Comparison of ENCODE assay signal across 12 cellular contexts in the genomic region with DNA sequence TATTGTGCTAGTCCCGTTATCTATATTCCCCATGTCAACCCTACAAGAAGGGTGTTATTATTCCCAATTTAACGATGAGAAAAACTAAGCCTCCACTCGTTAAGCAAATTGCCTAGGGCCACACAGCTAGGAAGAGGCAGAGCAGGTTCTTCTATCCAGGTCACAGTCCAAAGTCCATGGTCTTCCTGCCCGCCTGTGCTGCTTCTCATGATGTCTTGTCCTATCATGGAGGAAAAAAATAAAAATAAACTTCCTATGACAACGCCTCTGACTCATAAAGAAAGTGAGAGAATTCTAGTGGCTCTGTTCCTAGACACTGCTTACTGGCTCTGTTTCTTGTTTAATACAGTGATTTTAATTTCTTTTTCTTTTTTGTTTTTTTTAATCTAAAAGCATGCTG. TPM values are rescaled to one million over a fixed set of nuclear protein-coding genes. Genes with fewer than 3 reads are reported as not detected.
DNase-seq lines count a peak whose midpoint lies in the region; ATAC-seq and TF ChIP-seq lines count a peak whose summit lies in the region.
"Had no signal": no experiment of that assay in that cellular context is flagged by ENCODE, and none has a peak within 500 bp of the region (broad histone marks: within the 10 kb centered on the region; RNA-seq: fewer than 3 reads in every experiment).

No MANE protein-coding gene starts in this region.

- CTCF ChIA-PET in SK-N-SH (lab: Yijun Ruan, JAX): interaction anchor here (0.9 to 4.7 kb wide), 2 partner anchors 15 to 106 kb away, joined by 3 to 19 read pairs; no protein-coding TSS in a partner anchor
- CTCF ChIA-PET in activated naive CD4-positive, alpha-beta T cell treated with anti-CD3 and anti-CD28 coated beads, Interleukin-2, amount 10 ng/mL, durations not matched to agents 7 days and 5 days (lab: Charles Lee): interaction anchor here (0.7 to 1.6 kb wide), 2 partner anchors 11 to 39 kb away, joined by 3 to 5 read pairs; no protein-coding TSS in a partner anchor

- no peaks in the 10 kb centered on the region for H3K79me2 ChIP-seq in SK-N-SH (ENCODE audit: insufficient read depth)

- no peaks in the 10 kb centered on the region; a peak in 2 of 4 replicates for H3K4me1 ChIP-seq in SK-N-SH (ENCODE audit: control insufficient read depth in 1 of 2, insufficient read depth in 2 of 2, low read depth in 1 of 2, low read length in 1 of 2)
- peaks cover 0 to 55% (median 10%) of the 10 kb centered on the region in 4 donors for H3K4me1 ChIP-seq in tibial nerve

- ATAC-seq in SK-N-SH treated with all-trans-retinoic acid at 6 μM for 48 hours: peak; percentile 65

- H3K27ac Mint-ChIP-seq in activated naive CD4-positive, alpha-beta T cell treated with anti-CD3 and anti-CD28 coated beads, Interleukin-2, amount 10 ng/mL, durations not matched to agents 7 days and 5 days: no peak overlapping the region
- H3K27ac Mint-ChIP-seq: activated naive CD8-positive, alpha-beta T cell treated with anti-CD3 and anti-CD28 coated beads, Interleukin-2, amount 10 ng/mL, durations not matched to agents 7 days and 5 days had no signal

- no peak for TF ChIP-seq EP300 in SK-N-SH (IDR thresholded peaks at IDR 0.05; ENCODE audit: borderline replicate concordance in 1 of 2, low read depth in 1 of 2, low read length in 1 of 2)
- TF ChIP-seq EP300 in tibial nerve (IDR thresholded peaks at IDR 0.05): no peak

- 3% methylated on average over 5 of the region's 5 CpGs for WGBS in SK-N-SH (ENCODE audit: low lambda C conversion rate)
- 66% methylated on average over 5 of the region's 5 CpGs for WGBS in tibial nerve, 2 donors

- no peaks in the 10 kb centered on the region for H3K9me2 ChIP-seq in SK-N-SH

- H3K4me3 ChIP-seq in SK-N-SH (ENCODE audit: low read depth in 2 of 2, low read length in 1 of 2) (no peak overlapping the region), astrocyte of the spinal cord (ENCODE audit: low read depth, low read length) (no peak overlapping the region), tibial nerve (no peak overlapping the region)

- POLR2A ChIA-PET in SK-N-SH (lab: Yijun Ruan, JAX): no interaction called here

- H3K27ac ChIP-seq in SK-N-SH (ENCODE audit: low read depth in 2 of 2, low read length in 1 of 2) (peak overlapping the region in 1 of 2 experiments; percentile 54; a peak in 3 of 4 replicates), tibial nerve (peak overlapping the region; percentile 42 to 96 (median 73))
- H3K27ac ChIP-seq: VCaP had no signal

- no peak for TF ChIP-seq POLR2A in tibial nerve (IDR thresholded peaks at IDR 0.05)

- H3K9me3 ChIP-seq in SK-N-SH (no peaks in the 10 kb centered on the region), tibial nerve (no peaks in the 10 kb centered on the region)

- H3K9ac ChIP-seq in SK-N-SH: no peak overlapping the region

- TF ChIP-seq CTCF in SK-N-SH (IDR thresholded peaks at IDR 0.05) (no peak), astrocyte of the spinal cord (IDR thresholded peaks at IDR 0.05; ENCODE audit: low read depth, low read length) (no peak), tibial nerve (IDR thresholded peaks at IDR 0.05) (no peak)

- in situ Hi-C loops in astrocyte of the spinal cord (cut with HindIII; ENCODE audit: low sequenced_read_pairs): no loop called here

- H2AFZ ChIP-seq in SK-N-SH (ENCODE audit: low read depth): no peak overlapping the region

- H3K4me3 Mint-ChIP-seq in activated naive CD4-positive, alpha-beta T cell treated with anti-CD3 and anti-CD28 coated beads, Interleukin-2, amount 10 ng/mL, durations not matched to agents 7 days and 5 days: no peak overlapping the region
- H3K4me3 Mint-ChIP-seq: activated naive CD8-positive, alpha-beta T cell treated with anti-CD3 and anti-CD28 coated beads, Interleukin-2, amount 10 ng/mL, durations not matched to agents 7 days and 5 days had no signal

- H3K4me1 Mint-ChIP-seq in activated naive CD4-positive, alpha-beta T cell treated with anti-CD3 and anti-CD28 coated beads, Interleukin-2, amount 10 ng/mL, durations not matched to agents 7 days and 5 days: no peaks in the 10 kb centered on the region
- H3K4me1 Mint-ChIP-seq: activated naive CD8-positive, alpha-beta T cell treated with anti-CD3 and anti-CD28 coated beads, Interleukin-2, amount 10 ng/mL, durations not matched to agents 7 days and 5 days had no signal

- H3K36me3 ChIP-seq in SK-N-SH (replicated peaks in 1 of 2; ENCODE audit: control insufficient read depth in 1 of 2, insufficient read depth in 2 of 2, low read length in 1 of 2) (no peaks in the 10 kb centered on the region), tibial nerve (no peaks in the 10 kb centered on the region)

- H3K4me2 ChIP-seq in SK-N-SH: no peak overlapping the region

- no peaks in the 10 kb centered on the region for H3K9me3 Mint-ChIP-seq in activated naive CD4-positive, alpha-beta T cell treated with anti-CD3 and anti-CD28 coated beads, Interleukin-2, amount 10 ng/mL, durations not matched to agents 7 days and 5 days
- H3K9me3 Mint-ChIP-seq: activated naive CD8-positive, alpha-beta T cell treated with anti-CD3 and anti-CD28 coated beads, Interleukin-2, amount 10 ng/mL, durations not matched to agents 7 days and 5 days had no signal

- no peaks in the 10 kb centered on the region for H3F3A ChIP-seq in SK-N-SH (replicated peaks; ENCODE audit: insufficient read depth)

- TF ChIP-seq RAD21 in SK-N-SH (IDR thresholded peaks at IDR 0.05; ENCODE audit: low read length): no peak

- no peaks in the 10 kb centered on the region for H3K27me3 Mint-ChIP-seq in activated naive CD4-positive, alpha-beta T cell treated with anti-CD3 and anti-CD28 coated beads, Interleukin-2, amount 10 ng/mL, durations not matched to agents 7 days and 5 days

- no peaks in the 10 kb centered on the region for H3K36me3 Mint-ChIP-seq in activated naive CD4-positive, alpha-beta T cell treated with anti-CD3 and anti-CD28 coated beads, Interleukin-2, amount 10 ng/mL, durations not matched to agents 7 days and 5 days
- H3K36me3 Mint-ChIP-seq: activated naive CD8-positive, alpha-beta T cell treated with anti-CD3 and anti-CD28 coated beads, Interleukin-2, amount 10 ng/mL, durations not matched to agents 7 days and 5 days had no signal

- peaks cover 5% of the 10 kb centered on the region; the same call in 1 of the 2 replicates for H3K27me3 ChIP-seq in SK-N-SH (ENCODE audit: insufficient read depth)
- no peaks in the 10 kb centered on the region for H3K27me3 ChIP-seq in tibial nerve

- DNase-seq in SK-N-SH: no peak
- peak; percentile 70 for DNase-seq in astrocyte of the spinal cord (ENCODE audit: low read depth, low spot score)
- DNase-seq in iris pigment epithelial cell (ENCODE audit: low read depth): peak; percentile 71
- DNase-seq in tibial nerve (ENCODE audit: low spot score in 2 of 2): no peak
- no peak for DNase-seq in retina
- DNase-seq in activated naive CD4-positive, alpha-beta T cell treated with anti-CD3 and anti-CD28 coated beads, Interleukin-2, amount 10 ng/mL, durations not matched to agents 7 days and 5 days: no peak
- DNase-seq in NCI-H82 (lab: John Stamatoyannopoulos, UW): no peak
- DNase-seq: 8988T; activated naive CD8-positive, alpha-beta T cell treated with anti-CD3 and anti-CD28 coated beads, Interleukin-2, amount 10 ng/mL, durations not matched to agents 7 days and 5 days; NCI-H774 had no signal

- no peaks in the 10 kb centered on the region for H4K20me1 ChIP-seq in SK-N-SH (ENCODE audit: insufficient read depth)

TF ChIP-seq in SK-N-SH treated with all-trans-retinoic acid at 6 μM for 48 hours, 23 proteins besides CTCF, POLR2A, EP300 and RAD21 (continues in another document):
- TF ChIP-seq ARNTL (CRISPR knock-in tag; IDR thresholded peaks at IDR 0.05; ENCODE audit: borderline replicate concordance, low read depth) (no peak), SNAI2 (CRISPR knock-in tag; IDR thresholded peaks at IDR 0.05) (no peak), TOX (CRISPR knock-in tag; IDR thresholded peaks at IDR 0.05; ENCODE audit: borderline replicate concordance) (no peak), TCF4 (CRISPR knock-in tag; IDR thresholded peaks at IDR 0.05; ENCODE audit: borderline replicate concordance) (no peak), ZNF8 (CRISPR knock-in tag; IDR thresholded peaks at IDR 0.05) (no peak)
- TF ChIP-seq, protein P1, sequence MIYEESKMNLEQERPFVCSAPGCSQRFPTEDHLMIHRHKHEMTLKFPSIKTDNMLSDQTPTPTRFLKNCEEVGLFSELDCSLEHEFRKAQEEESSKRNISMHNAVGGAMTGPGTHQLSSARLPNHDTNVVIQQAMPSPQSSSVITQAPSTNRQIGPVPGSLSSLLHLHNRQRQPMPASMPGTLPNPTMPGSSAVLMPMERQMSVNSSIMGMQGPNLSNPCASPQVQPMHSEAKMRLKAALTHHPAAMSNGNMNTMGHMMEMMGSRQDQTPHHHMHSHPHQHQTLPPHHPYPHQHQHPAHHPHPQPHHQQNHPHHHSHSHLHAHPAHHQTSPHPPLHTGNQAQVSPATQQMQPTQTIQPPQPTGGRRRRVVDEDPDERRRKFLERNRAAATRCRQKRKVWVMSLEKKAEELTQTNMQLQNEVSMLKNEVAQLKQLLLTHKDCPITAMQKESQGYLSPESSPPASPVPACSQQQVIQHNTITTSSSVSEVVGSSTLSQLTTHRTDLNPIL (CRISPR knock-in tag; IDR thresholded peaks at IDR 0.05; ENCODE audit: low read depth): no peak

TF ChIP-seq in SK-N-SH, 30 proteins besides CTCF, POLR2A, EP300 and RAD21:
- TF ChIP-seq, protein P2, sequence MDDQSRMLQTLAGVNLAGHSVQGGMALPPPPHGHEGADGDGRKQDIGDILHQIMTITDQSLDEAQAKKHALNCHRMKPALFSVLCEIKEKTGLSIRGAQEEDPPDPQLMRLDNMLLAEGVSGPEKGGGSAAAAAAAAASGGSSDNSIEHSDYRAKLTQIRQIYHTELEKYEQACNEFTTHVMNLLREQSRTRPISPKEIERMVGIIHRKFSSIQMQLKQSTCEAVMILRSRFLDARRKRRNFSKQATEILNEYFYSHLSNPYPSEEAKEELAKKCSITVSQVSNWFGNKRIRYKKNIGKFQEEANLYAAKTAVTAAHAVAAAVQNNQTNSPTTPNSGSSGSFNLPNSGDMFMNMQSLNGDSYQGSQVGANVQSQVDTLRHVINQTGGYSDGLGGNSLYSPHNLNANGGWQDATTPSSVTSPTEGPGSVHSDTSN (IDR thresholded peaks at IDR 0.05): no peak
- TF ChIP-seq, protein P3, sequence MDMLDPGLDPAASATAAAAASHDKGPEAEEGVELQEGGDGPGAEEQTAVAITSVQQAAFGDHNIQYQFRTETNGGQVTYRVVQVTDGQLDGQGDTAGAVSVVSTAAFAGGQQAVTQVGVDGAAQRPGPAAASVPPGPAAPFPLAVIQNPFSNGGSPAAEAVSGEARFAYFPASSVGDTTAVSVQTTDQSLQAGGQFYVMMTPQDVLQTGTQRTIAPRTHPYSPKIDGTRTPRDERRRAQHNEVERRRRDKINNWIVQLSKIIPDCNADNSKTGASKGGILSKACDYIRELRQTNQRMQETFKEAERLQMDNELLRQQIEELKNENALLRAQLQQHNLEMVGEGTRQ (IDR thresholded peaks at IDR 0.05; ENCODE audit: borderline replicate concordance, low read depth, low read length): no peak
- TF ChIP-seq ELF1 (IDR thresholded peaks at IDR 0.05): no peak
- no peak for TF ChIP-seq CHD2 (IDR thresholded peaks at IDR 0.05; ENCODE audit: low read length, partially characterized antibody)
- TF ChIP-seq FOXM1 (IDR thresholded peaks at IDR 0.05; ENCODE audit: low read depth): no peak

RNA-seq across cellular contexts. Expression of a gene that starts 9.7 kb away (rescaled TPM):
- 4.0 and 16.7 TPM in 2 replicates for polyA plus RNA-seq in SK-N-SH (2012; rRNA removed)
- polyA plus RNA-seq in SK-N-SH (2012; cell fraction: cytosol; rRNA removed): 8.2 and 14.9 TPM in 2 replicates
- polyA plus RNA-seq in SK-N-SH (2012; cell fraction: nucleus; rRNA removed): 12.8 and 14.7 TPM in 2 replicates
- total RNA-seq in tibial nerve: 100 to 1,000 TPM; 144 to 217 (median 177) TPM
- total RNA-seq: activated naive CD8-positive, alpha-beta T cell treated with anti-CD3 and anti-CD28 coated beads, Interleukin-2, amount 10 ng/mL, durations not matched to agents 7 days and 5 days had no signal

Comparison
In these comparisons a context has a peak if more than half of its experiments do, and no peak if none do; other contexts are left out.
1. DNase-seq: peak in astrocyte of the spinal cord (single experiment) and iris pigment epithelial cell (single experiment); none in SK-N-SH (single experiment), tibial nerve (0 of 2), retina (single experiment), activated naive CD4-positive, alpha-beta T cell treated with anti-CD3 and anti-CD28 coated beads, Interleukin-2, amount 10 ng/mL, durations not matched to agents 7 days and 5 days (single experiment) and NCI-H82 (single experiment).